Comparison of ENCODE assay signal across 8 cellular contexts in the genomic region with DNA sequence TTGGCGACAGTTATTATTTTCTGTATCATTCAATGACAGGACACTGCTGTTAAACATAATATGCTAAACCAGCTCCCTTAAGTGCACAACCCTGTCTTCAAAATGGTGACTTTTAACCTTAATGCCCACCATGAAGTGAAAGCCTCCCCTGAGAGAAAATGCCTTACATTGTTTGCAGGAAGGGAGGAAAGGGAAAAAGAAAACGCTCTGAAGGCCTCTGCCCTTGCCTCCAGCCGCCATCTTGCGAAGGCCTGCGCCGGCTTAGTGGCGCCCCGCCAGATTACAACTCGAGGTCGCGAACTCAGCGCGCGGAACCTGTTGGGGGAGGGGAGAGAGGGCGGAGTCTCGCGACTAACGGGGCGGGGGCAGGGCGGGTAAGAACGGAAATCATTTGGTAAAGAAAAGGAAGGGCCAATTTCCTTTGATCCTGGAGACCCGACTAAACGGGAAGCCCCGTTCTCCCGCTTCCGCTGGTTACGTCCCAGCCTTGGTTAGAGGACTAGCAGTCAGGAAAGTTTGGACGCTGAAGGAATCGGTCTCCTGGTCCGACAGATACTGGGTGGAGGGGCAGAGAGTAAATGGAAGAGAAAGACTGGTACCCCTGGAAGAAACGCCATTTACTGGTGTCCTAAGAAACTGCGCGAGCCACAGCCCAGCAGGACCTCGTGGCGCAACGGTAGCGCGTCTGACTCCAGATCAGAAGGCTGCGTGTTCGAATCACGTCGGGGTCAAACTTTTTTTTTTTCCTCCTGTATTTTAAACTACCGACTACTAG. TPM values are rescaled to one million over a fixed set of nuclear protein-coding genes. Genes with fewer than 3 reads are reported as not detected.
DNase-seq lines count a peak whose midpoint lies in the region; ATAC-seq and TF ChIP-seq lines count a peak whose summit lies in the region.

No MANE protein-coding gene starts in this region.

- POLR2A ChIA-PET in AG04449 (lab: Yijun Ruan, JAX): interaction anchor here (1.0 kb wide), 1 partner anchor 10 kb away, joined by 4 read pairs; no protein-coding TSS in a partner anchor

- H3K36me3 ChIP-seq in spleen: no peaks in the 10 kb centered on the region

- peak overlapping the region; percentile 90 to 99 (median 96) for H3K27ac ChIP-seq in spleen

- H3K4me1 ChIP-seq in spleen: peaks cover 0 to 21% (median 15%) of the 10 kb centered on the region in 6 donors

- WGBS in spleen, 5 donors: 0 to 1% (median 0%) methylated on average over 43 of the region's 43 CpGs

- CTCF ChIA-PET in AG04449 (lab: Yijun Ruan, JAX): interaction anchor here (4.1 to 4.8 kb wide), 2 partner anchors 12 kb away, joined by 24 to 51 read pairs; a partner anchor contains a TSS

- DNase-seq in AG04449 (ENCODE audit: low read depth, low spot score) (peak; percentile 52), NCI-H2227 (lab: John Stamatoyannopoulos, UW; ENCODE audit: unreplicated experiment) (peak; percentile 95), cardiac fibroblast (ENCODE audit: low read depth in 2 of 2) (peak; percentile 97), iris pigment epithelial cell (ENCODE audit: low read depth) (peak; percentile 91), spleen (peak; percentile 98)

- H3K4me3 ChIP-seq in AG04449 (ENCODE audit: low read depth, low read length): peak overlapping the region; percentile 80
- peak overlapping the region; percentile 63 for H3K4me3 ChIP-seq in WI38 (ENCODE audit: low read depth, low read length)
- peak overlapping the region; percentile 63 to 70 for H3K4me3 ChIP-seq in cardiac fibroblast (replicated peaks in 1 of 2; ENCODE audit: low read depth in 2 of 2, low read length in 2 of 2)
- H3K4me3 ChIP-seq in spleen: peak overlapping the region; percentile 45 to 71 (median 54)

- TF ChIP-seq POLR2A in spleen (IDR thresholded peaks at IDR 0.05): peak in 2 of 3 donors; percentile 27 to 31

- intact Hi-C loops in spleen (cut with DNase I; ENCODE audit: low total_unique reads): no loop called here

- H3K9me3 ChIP-seq in spleen: no peaks in the 10 kb centered on the region

- ATAC-seq in GM18907 (IDR thresholded peaks at IDR 0.05; ENCODE audit: unreplicated experiment) (peak; percentile 83), HG03139 (IDR thresholded peaks at IDR 0.05; ENCODE audit: unreplicated experiment) (peak; percentile 77)

- H3K27me3 ChIP-seq in spleen (replicated peaks in 1 of 7): no peaks in the 10 kb centered on the region

- TF ChIP-seq CTCF in AG04449 (IDR thresholded peaks at IDR 0.05; ENCODE audit: insufficient read depth, low read length, missing control alignments): no peak
- no peak for TF ChIP-seq CTCF in WI38 (IDR thresholded peaks at IDR 0.05; ENCODE audit: low read depth, low read length)
- TF ChIP-seq CTCF in cardiac fibroblast (IDR thresholded peaks at IDR 0.05; ENCODE audit: low read depth, low read length): no peak
- peak in 3 of 11 experiments; percentile 7 to 36 (median 21) for TF ChIP-seq CTCF in spleen (IDR thresholded peaks at IDR 0.05 in 8 of 11, conservative IDR thresholded peaks at IDR 0.05 in 3 of 11)

RNA-seq across cellular contexts. Expression of a gene that starts 11.6 kb away (rescaled TPM):
- 100 to 1,000 TPM in 3 of 7 donors, 10 to 100 TPM in 4; 87.7 to 150 (median 96.4) TPM for total RNA-seq in spleen
- polyA plus RNA-seq in spleen: 10 to 100 TPM; 31.6 to 57.4 (median 56.5) TPM

Comparison
In these comparisons a context has a peak if more than half of its experiments do, and no peak if none do; other contexts are left out.
1. Peak in every context shown above with its lines: DNase-seq, ATAC-seq, H3K4me3 ChIP-seq and H3K27ac ChIP-seq.